Comparison of ENCODE assay signal across 8 cellular contexts in genomic region chr10:132931851-132932250, GRCh38. TPM values are rescaled to one million over a fixed set of nuclear protein-coding genes. Genes with fewer than 3 reads are reported as not detected.
DNase-seq lines count a peak whose midpoint lies in the region; ATAC-seq and TF ChIP-seq lines count a peak whose summit lies in the region.
"Not testable (repeated sequence)": the region's sequence is repeated elsewhere in the genome, so short reads cannot be mapped to it uniquely, and the experiment has no call there.

No MANE protein-coding gene starts in this region.

- H3K79me2 ChIP-seq in GM23338 (replicated peaks; ENCODE audit: insufficient read depth) = not testable (repeated sequence)

- H3F3A ChIP-seq in GM23338 (replicated peaks; ENCODE audit: low read depth) = not testable (repeated sequence)

- TF ChIP-seq CTCF in GM23338 (conservative IDR thresholded peaks at IDR 0.05; ENCODE audit: low read depth in 2 of 2); nephron (IDR thresholded peaks at IDR 0.05; ENCODE audit: unreplicated experiment in 3 of 3): not testable (repeated sequence)

- H3K27me3 ChIP-seq in BLaER1 treated with 17β-estradiol and CSF1 and Interleukin-3, amounts not matched to agents 10 nM and 100 nM; GM23338 (ENCODE audit: insufficient read depth): not testable (repeated sequence)

- not testable (repeated sequence) for H3K4me3 ChIP-seq in BLaER1 treated with 17β-estradiol and CSF1 and Interleukin-3, amounts not matched to agents 10 nM and 100 nM; GM23338

- H3K27me3 Mint-ChIP-seq in GM23338 (ENCODE audit: insufficient read depth, low read depth, poor library complexity); T-helper 17 cell; activated T-helper 17 cell treated with anti-CD3 and anti-CD28 coated beads, Interleukin-2, amount 50 U/mL, for 72 hours; nephron (ENCODE audit: low read depth): not testable (repeated sequence)

- not testable (repeated sequence) for H3K9me3 Mint-ChIP-seq in GM23338; activated T-helper 17 cell treated with anti-CD3 and anti-CD28 coated beads, Interleukin-2, amount 50 U/mL, for 72 hours; nephron; stimulated activated effector memory CD8-positive, alpha-beta T cell treated with anti-CD3 and anti-CD28 coated beads, Interleukin-12 subunit alpha, Interleukin-12 subunit beta, amount 100 ng/mL, for 72 hours

- H3K9ac ChIP-seq in BLaER1 treated with 17β-estradiol and CSF1 and Interleukin-3, amounts not matched to agents 10 nM and 100 nM = peak overlapping the region; percentile 53 to 83 (median 69)

- peak overlapping the region in 3 of 11 experiments; percentile 21 to 48 (median 30); a peak in 4 of 22 replicates for H3K4me2 ChIP-seq in BLaER1 treated with 17β-estradiol and CSF1 and Interleukin-3, amounts not matched to agents 10 nM and 100 nM
- not testable (repeated sequence) for H3K4me2 ChIP-seq in GM23338

- H3K4me3 Mint-ChIP-seq in GM23338; nephron; stimulated activated effector memory CD8-positive, alpha-beta T cell treated with anti-CD3 and anti-CD28 coated beads, Interleukin-12 subunit alpha, Interleukin-12 subunit beta, amount 100 ng/mL, for 72 hours: not testable (repeated sequence)
- H3K4me3 Mint-ChIP-seq in T-helper 17 cell = peak overlapping the region; percentile 2
- H3K4me3 Mint-ChIP-seq in activated T-helper 17 cell treated with anti-CD3 and anti-CD28 coated beads, Interleukin-2, amount 50 U/mL, for 72 hours = peak overlapping the region; percentile 58

- not testable (repeated sequence) for ATAC-seq in GM23338; T-helper 17 cell; Right ventricle myocardium inferior; stimulated activated effector memory CD8-positive, alpha-beta T cell treated with anti-CD3 and anti-CD28 coated beads, Interleukin-12 subunit alpha, Interleukin-12 subunit beta, amount 100 ng/mL, for 72 hours
- ATAC-seq in activated T-helper 17 cell treated with anti-CD3 and anti-CD28 coated beads, Interleukin-2, amount 50 U/mL, for 72 hours (replicated peaks) = peak; percentile 17

- not testable (repeated sequence) for H3K4me1 Mint-ChIP-seq in GM23338, T-helper 17 cell, nephron
- peaks cover 12% of the 10 kb centered on the region for H3K4me1 Mint-ChIP-seq in activated T-helper 17 cell treated with anti-CD3 and anti-CD28 coated beads, Interleukin-2, amount 50 U/mL, for 72 hours
- H3K4me1 Mint-ChIP-seq in stimulated activated effector memory CD8-positive, alpha-beta T cell treated with anti-CD3 and anti-CD28 coated beads, Interleukin-12 subunit alpha, Interleukin-12 subunit beta, amount 100 ng/mL, for 72 hours = peaks cover 27% of the 10 kb centered on the region

- H3K27ac ChIP-seq in BLaER1 treated with 17β-estradiol and CSF1 and Interleukin-3, amounts not matched to agents 10 nM and 100 nM = peak overlapping the region; percentile 57 to 83 (median 71); a peak in 21 of 22 replicates
- not testable (repeated sequence) for H3K27ac ChIP-seq in GM23338 (ENCODE audit: low read depth)
- peak overlapping the region; percentile 63 for H3K27ac ChIP-seq in angular gyrus (ENCODE audit: low read depth, low read length)

- H3K27ac Mint-ChIP-seq in GM23338 (peak overlapping the region; percentile 62; the same call in 1 of the 2 replicates), T-helper 17 cell (peak overlapping the region; percentile 63), nephron (peak overlapping the region; percentile 70 to 88 (median 73))
- peak overlapping the region; percentile 84 for H3K27ac Mint-ChIP-seq in activated T-helper 17 cell treated with anti-CD3 and anti-CD28 coated beads, Interleukin-2, amount 50 U/mL, for 72 hours
- H3K27ac Mint-ChIP-seq in stimulated activated effector memory CD8-positive, alpha-beta T cell treated with anti-CD3 and anti-CD28 coated beads, Interleukin-12 subunit alpha, Interleukin-12 subunit beta, amount 100 ng/mL, for 72 hours = peak overlapping the region; percentile 92

- DNase-seq in GM23338 (ENCODE audit: low spot score); T-helper 17 cell; stimulated activated effector memory CD8-positive, alpha-beta T cell treated with anti-CD3 and anti-CD28 coated beads, Interleukin-12 subunit alpha, Interleukin-12 subunit beta, amount 100 ng/mL, for 72 hours (ENCODE audit: low spot score in 2 of 2): not testable (repeated sequence)
- DNase-seq in Right ventricle myocardium inferior (ENCODE audit: missing footprints) = peak; percentile 15

- H4K20me1 ChIP-seq in BLaER1 treated with 17β-estradiol and CSF1 and Interleukin-3, amounts not matched to agents 10 nM and 100 nM; GM23338 (replicated peaks; ENCODE audit: insufficient read depth): not testable (repeated sequence)

- H3K36me3 Mint-ChIP-seq in GM23338 (ENCODE audit: low read depth); T-helper 17 cell (ENCODE audit: low read depth); activated T-helper 17 cell treated with anti-CD3 and anti-CD28 coated beads, Interleukin-2, amount 50 U/mL, for 72 hours (ENCODE audit: low read depth); nephron (ENCODE audit: low read depth); stimulated activated effector memory CD8-positive, alpha-beta T cell treated with anti-CD3 and anti-CD28 coated beads, Interleukin-12 subunit alpha, Interleukin-12 subunit beta, amount 100 ng/mL, for 72 hours: not testable (repeated sequence)

- not testable (repeated sequence) for H2AFZ ChIP-seq in GM23338

- not testable (repeated sequence) for H3K36me3 ChIP-seq in BLaER1 treated with 17β-estradiol and CSF1 and Interleukin-3, amounts not matched to agents 10 nM and 100 nM; GM23338 (ENCODE audit: insufficient read depth)

- H3K4me1 ChIP-seq in BLaER1 treated with 17β-estradiol and CSF1 and Interleukin-3, amounts not matched to agents 10 nM and 100 nM = peaks cover 0 to 36% (median 14%) of the 10 kb centered on the region in 10 experiments; a peak in 13 of 20 replicates
- not testable (repeated sequence) for H3K4me1 ChIP-seq in GM23338 (ENCODE audit: insufficient read depth)

- intact Hi-C loops in Right ventricle myocardium inferior (cut with DNase I) = not testable (repeated sequence)

- H3K9me2 ChIP-seq in GM23338 (ENCODE audit: insufficient read depth) = not testable (repeated sequence)

- not testable (repeated sequence) for H3K9me3 ChIP-seq in BLaER1 treated with 17β-estradiol and CSF1 and Interleukin-3, amounts not matched to agents 10 nM and 100 nM (replicated peaks in 1 of 11); T-helper 17 cell (ENCODE audit: control insufficient read depth, low read length, poor library complexity, severe bottlenecking)

RNA-seq across cellular contexts. Expression of gene CFAP46, which starts 10.5 kb away (rescaled TPM):
- 2.8 and 3.1 TPM in 2 replicates for total RNA-seq in GM23338 (2014; rRNA removed; shearing (Covaris generic))
- 5.1 and 5.4 TPM in 2 replicates for polyA plus RNA-seq in GM23338 (2016; fragmentation: Nextera tagmentation; extraction: Ambion mirVana)
- total RNA-seq in T-helper 17 cell = not detected
- total RNA-seq in activated T-helper 17 cell treated with anti-CD3 and anti-CD28 coated beads, Interleukin-2, amount 50 U/mL, for 72 hours = not detected
- 0.57 TPM for total RNA-seq in Right ventricle myocardium inferior
